Comparison of ENCODE assay signal across 1 cellular context in the genomic region with DNA sequence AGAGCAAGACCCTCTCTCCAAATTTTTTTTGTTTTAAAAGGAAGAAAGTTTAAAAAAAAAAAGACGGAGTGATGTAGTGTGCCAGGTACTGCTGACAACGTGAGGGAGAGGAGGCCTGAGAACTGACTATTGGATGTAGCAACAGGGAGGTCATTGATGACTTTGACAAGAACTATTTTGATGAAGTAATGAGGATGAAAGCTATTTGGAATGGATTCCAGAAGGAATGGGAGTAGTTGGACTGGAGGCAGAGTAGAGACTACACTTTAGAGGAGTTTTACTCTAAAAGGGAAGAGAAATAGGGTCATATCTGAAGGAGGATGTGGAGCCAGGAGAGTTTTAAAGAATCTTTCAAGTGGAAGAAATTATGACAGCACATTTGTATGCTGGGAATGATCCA.
TF ChIP-seq lines count a peak whose summit lies in the region.

No MANE protein-coding gene starts in this region.

TF ChIP-seq in WTC11, 78 proteins besides CTCF, POLR2A, EP300 and RAD21 (continued from another document):
- TF ChIP-seq ZNF532 (CRISPR knock-in tag; IDR thresholded peaks at IDR 0.05; ENCODE audit: borderline replicate concordance), result no peak
- no peak for TF ChIP-seq NR3C1 (CRISPR knock-in tag; conservative IDR thresholded peaks at IDR 0.05; ENCODE audit: low read depth)
- TF ChIP-seq JUN (CRISPR knock-in tag; IDR thresholded peaks at IDR 0.05), result no peak
- TF ChIP-seq CBFB (CRISPR knock-in tag; IDR thresholded peaks at IDR 0.05; ENCODE audit: low read depth), result no peak
- TF ChIP-seq, protein P1, sequence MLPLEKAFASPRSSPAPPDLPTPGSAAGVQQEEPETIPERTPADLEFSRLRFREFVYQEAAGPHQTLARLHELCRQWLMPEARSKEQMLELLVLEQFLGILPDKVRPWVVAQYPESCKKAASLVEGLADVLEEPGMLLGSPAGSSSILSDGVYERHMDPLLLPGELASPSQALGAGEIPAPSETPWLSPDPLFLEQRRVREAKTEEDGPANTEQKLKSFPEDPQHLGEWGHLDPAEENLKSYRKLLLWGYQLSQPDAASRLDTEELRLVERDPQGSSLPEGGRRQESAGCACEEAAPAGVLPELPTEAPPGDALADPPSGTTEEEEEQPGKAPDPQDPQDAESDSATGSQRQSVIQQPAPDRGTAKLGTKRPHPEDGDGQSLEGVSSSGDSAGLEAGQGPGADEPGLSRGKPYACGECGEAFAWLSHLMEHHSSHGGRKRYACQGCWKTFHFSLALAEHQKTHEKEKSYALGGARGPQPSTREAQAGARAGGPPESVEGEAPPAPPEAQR (CRISPR knock-in tag; IDR thresholded peaks at IDR 0.05), result no peak
- no peak for TF ChIP-seq ZNF138 (CRISPR knock-in tag; conservative IDR thresholded peaks at IDR 0.05)
- no peak for TF ChIP-seq TP53 (CRISPR knock-in tag; IDR thresholded peaks at IDR 0.05)
- TF ChIP-seq USF1 (CRISPR knock-in tag; IDR thresholded peaks at IDR 0.05), result no peak
- TF ChIP-seq FOXP1 (CRISPR knock-in tag; IDR thresholded peaks at IDR 0.05; ENCODE audit: borderline replicate concordance), result no peak
